ENCODE assay signal across 9 cellular contexts in genomic region chr2:10864888-10865551, GRCh38. TPM values are rescaled to one million over a fixed set of nuclear protein-coding genes. Genes with fewer than 3 reads are reported as not detected.
DNase-seq lines count a peak whose midpoint lies in the region; ATAC-seq and TF ChIP-seq lines count a peak whose summit lies in the region.
"Had no signal": no experiment of that assay in that cellular context is flagged by ENCODE, and none has a peak within 500 bp of the region (broad histone marks: within the 10 kb centered on the region; RNA-seq: fewer than 3 reads in every experiment).

No MANE protein-coding gene starts in this region.

- H3K36me3 ChIP-seq in brain microvascular endothelial cell (replicated peaks), result no peaks in the 10 kb centered on the region
- H3K36me3 ChIP-seq in upper lobe of right lung, result no peaks in the 10 kb centered on the region

- TF ChIP-seq CTCF in brain microvascular endothelial cell (IDR thresholded peaks at IDR 0.05; ENCODE audit: low read depth, low read length, missing control alignments) (peak; percentile 31), upper lobe of right lung (IDR thresholded peaks at IDR 0.05) (peak; percentile 11)

- H3K27ac ChIP-seq in brain microvascular endothelial cell, result no peak overlapping the region
- H3K27ac ChIP-seq in upper lobe of right lung, result no peak overlapping the region

- H3K4me1 ChIP-seq in upper lobe of right lung, result peaks cover 9% of the 10 kb centered on the region

- intact Hi-C loops in upper lobe of right lung (cut with DNase I), result no loop called here
- intact Hi-C loops in sciatic nerve (cut with DNase I), result no loop called here

- no peaks in the 10 kb centered on the region for H3K27me3 ChIP-seq in brain microvascular endothelial cell (replicated peaks)
- H3K27me3 ChIP-seq in upper lobe of right lung, result peaks cover 18% of the 10 kb centered on the region

- no peaks in the 10 kb centered on the region for H3K9me3 ChIP-seq in upper lobe of right lung

- ATAC-seq in GM18498 (IDR thresholded peaks at IDR 0.05; ENCODE audit: unreplicated experiment) (peak; percentile 95), GM21360 (IDR thresholded peaks at IDR 0.05; ENCODE audit: unreplicated experiment) (peak; percentile 89), HG03457 (IDR thresholded peaks at IDR 0.05; ENCODE audit: unreplicated experiment) (peak; percentile 69), upper lobe of right lung (no peak), sciatic nerve (no peak)

- in situ Hi-C loops in brain microvascular endothelial cell (cut with HindIII; ENCODE audit: low pct_ligation_motif_present, low sequenced_read_pairs), result no loop called here

- H3K4me3 ChIP-seq in brain microvascular endothelial cell (ENCODE audit: low read depth, low read length) (no peak overlapping the region), upper lobe of right lung (no peak overlapping the region)

- DNase-seq in brain microvascular endothelial cell (no peak), upper lobe of right lung (no peak), sciatic nerve (ENCODE audit: low spot score) (no peak), SKM-1 (lab: John Stamatoyannopoulos, UW; ENCODE audit: unreplicated experiment) (no peak), COLO829 (ENCODE audit: low spot score) (no peak)

RNA-seq across cellular contexts. Expression of gene KCNF1, which starts 46.7 kb away (rescaled TPM):
- total RNA-seq in upper lobe of right lung, result 0.17 TPM
- total RNA-seq in sciatic nerve, result 0.94 TPM
- total RNA-seq: fibroblast of villous mesenchyme had no signal

RNA-seq across cellular contexts. Expression of gene PDIA6, which starts 52.4 kb away (rescaled TPM):
- total RNA-seq in upper lobe of right lung (180 TPM), sciatic nerve (95.4 TPM)

Comparison
In these comparisons a context has a peak if more than half of its experiments do, and no peak if none do; other contexts are left out.
1. ATAC-seq: peak in GM18498 (single experiment), GM21360 (single experiment) and HG03457 (single experiment); none in upper lobe of right lung (single experiment) and sciatic nerve (single experiment).